Comparison of ENCODE assay signal across 1 cellular context in the genomic region with DNA sequence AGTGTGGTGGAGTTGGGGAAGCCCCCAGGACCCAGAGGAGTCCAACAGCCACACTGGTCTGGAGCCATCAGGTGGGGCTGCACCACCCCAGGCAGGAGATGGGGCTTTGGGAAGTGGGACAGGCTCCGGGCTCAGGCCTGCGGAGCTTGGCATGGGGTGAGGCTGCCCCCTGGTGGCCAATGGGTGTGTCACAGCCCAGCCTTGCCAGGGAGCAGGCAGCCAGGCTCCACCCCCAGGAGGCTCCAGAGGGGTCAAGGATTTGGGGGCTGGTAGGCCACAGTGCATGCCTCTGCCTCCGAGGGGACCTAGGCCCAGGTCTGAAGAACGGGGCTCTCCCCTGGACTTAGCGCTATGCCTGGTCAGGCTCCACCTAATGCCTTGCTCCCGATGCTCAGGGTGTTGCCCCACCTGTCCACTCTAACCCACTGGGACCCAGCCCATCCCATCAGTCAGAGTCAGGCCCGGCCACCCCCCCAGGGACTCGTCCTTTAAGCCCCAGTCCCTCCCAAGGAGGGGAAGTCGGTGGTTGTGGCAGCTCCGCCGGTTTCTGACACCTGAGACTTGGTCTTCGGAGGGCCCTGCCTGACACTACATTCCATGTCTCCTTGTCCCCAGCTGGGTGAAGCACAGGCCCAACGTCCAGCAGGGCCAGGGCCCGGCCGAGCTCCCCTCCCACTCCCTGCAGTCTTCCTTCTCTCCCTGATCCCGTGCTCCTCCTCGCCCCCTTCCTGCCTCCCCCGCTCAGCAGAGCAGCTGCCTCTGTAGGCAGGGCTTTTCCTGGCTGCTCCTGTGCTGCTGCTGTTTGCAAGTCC.
TF ChIP-seq lines count a peak whose summit lies in the region.

No MANE protein-coding gene starts in this region.

TF ChIP-seq in HepG2, 621 proteins besides CTCF, POLR2A, EP300 and RAD21 (continued from another document and continues in another):
- TF ChIP-seq, protein P1, sequence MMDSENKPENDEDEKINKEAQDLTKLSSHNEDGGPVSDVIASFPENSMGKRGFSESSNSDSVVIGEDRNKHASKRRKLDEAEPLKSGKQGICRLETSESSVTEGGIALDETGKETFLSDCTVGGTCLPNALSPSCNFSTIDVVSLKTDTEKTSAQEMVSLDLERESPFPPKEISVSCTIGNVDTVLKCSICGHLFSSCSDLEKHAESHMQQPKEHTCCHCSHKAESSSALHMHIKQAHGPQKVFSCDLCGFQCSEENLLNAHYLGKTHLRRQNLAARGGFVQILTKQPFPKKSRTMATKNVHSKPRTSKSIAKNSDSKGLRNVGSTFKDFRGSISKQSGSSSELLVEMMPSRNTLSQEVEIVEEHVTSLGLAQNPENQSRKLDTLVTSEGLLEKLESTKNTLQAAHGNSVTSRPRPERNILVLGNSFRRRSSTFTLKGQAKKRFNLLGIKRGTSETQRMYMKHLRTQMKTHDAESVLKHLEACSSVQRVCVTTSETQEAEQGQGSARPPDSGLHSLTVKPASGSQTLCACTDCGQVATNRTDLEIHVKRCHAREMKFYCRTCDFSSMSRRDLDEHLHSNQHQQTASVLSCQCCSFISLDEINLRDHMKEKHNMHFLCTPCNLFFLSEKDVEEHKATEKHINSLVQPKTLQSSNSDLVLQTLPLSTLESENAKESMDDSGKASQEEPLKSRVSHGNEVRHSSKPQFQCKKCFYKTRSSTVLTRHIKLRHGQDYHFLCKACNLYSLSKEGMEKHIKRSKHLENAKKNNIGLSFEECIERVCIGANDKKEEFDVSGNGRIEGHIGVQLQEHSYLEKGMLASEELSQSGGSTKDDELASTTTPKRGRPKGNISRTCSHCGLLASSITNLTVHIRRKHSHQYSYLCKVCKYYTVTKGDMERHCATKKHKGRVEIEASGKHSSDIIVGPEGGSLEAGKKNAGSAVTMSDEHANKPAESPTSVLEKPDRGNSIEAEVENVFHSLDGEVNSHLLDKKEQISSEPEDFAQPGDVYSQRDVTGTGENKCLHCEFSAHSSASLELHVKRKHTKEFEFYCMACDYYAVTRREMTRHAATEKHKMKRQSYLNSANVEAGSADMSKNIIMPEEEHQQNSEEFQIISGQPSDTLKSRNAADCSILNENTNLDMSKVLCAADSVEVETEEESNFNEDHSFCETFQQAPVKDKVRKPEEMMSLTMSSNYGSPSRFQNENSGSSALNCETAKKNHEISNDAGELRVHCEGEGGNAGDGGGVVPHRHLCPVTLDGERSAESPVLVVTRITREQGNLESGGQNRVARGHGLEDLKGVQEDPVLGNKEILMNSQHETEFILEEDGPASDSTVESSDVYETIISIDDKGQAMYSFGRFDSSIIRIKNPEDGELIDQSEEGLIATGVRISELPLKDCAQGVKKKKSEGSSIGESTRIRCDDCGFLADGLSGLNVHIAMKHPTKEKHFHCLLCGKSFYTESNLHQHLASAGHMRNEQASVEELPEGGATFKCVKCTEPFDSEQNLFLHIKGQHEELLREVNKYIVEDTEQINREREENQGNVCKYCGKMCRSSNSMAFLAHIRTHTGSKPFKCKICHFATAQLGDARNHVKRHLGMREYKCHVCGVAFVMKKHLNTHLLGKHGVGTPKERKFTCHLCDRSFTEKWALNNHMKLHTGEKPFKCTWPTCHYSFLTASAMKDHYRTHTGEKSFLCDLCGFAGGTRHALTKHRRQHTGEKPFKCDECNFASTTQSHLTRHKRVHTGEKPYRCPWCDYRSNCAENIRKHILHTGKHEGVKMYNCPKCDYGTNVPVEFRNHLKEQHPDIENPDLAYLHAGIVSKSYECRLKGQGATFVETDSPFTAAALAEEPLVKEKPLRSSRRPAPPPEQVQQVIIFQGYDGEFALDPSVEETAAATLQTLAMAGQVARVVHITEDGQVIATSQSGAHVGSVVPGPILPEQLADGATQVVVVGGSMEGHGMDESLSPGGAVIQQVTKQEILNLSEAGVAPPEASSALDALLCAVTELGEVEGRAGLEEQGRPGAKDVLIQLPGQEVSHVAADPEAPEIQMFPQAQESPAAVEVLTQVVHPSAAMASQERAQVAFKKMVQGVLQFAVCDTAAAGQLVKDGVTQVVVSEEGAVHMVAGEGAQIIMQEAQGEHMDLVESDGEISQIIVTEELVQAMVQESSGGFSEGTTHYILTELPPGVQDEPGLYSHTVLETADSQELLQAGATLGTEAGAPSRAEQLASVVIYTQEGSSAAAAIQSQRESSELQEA (CRISPR knock-in tag; IDR thresholded peaks at IDR 0.05; ENCODE audit: not compliant biosample characterization) = no peak
- no peak for TF ChIP-seq BRCA1 (CRISPR knock-in tag; IDR thresholded peaks at IDR 0.05)
- no peak for TF ChIP-seq ATF1 (CRISPR knock-in tag; IDR thresholded peaks at IDR 0.05)
- TF ChIP-seq KLF13 (CRISPR knock-in tag; IDR thresholded peaks at IDR 0.05) = no peak
- peak; percentile 90 for TF ChIP-seq ZNF263 (CRISPR knock-in tag; IDR thresholded peaks at IDR 0.05)
- TF ChIP-seq CHD4 (IDR thresholded peaks at IDR 0.05; ENCODE audit: borderline replicate concordance, low read length) = no peak
- TF ChIP-seq HDAC6 (IDR thresholded peaks at IDR 0.05; ENCODE audit: low read depth, low read length) = no peak
- TF ChIP-seq, protein P2, sequence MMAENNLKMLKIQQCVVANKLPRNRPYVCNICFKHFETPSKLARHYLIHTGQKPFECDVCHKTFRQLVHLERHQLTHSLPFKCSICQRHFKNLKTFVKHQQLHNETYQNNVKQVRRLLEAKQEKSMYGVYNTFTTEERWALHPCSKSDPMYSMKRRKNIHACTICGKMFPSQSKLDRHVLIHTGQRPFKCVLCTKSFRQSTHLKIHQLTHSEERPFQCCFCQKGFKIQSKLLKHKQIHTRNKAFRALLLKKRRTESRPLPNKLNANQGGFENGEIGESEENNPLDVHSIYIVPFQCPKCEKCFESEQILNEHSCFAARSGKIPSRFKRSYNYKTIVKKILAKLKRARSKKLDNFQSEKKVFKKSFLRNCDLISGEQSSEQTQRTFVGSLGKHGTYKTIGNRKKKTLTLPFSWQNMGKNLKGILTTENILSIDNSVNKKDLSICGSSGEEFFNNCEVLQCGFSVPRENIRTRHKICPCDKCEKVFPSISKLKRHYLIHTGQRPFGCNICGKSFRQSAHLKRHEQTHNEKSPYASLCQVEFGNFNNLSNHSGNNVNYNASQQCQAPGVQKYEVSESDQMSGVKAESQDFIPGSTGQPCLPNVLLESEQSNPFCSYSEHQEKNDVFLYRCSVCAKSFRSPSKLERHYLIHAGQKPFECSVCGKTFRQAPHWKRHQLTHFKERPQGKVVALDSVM (CRISPR knock-in tag; IDR thresholded peaks at IDR 0.05) = peak; percentile 23; the same call in 1 of the 2 replicates
- 0 out of 2 replicates have a peak, but pooled peaks have one; percentile 54 for TF ChIP-seq DMAP1 (CRISPR knock-in tag; IDR thresholded peaks at IDR 0.05)
- TF ChIP-seq, protein P3, sequence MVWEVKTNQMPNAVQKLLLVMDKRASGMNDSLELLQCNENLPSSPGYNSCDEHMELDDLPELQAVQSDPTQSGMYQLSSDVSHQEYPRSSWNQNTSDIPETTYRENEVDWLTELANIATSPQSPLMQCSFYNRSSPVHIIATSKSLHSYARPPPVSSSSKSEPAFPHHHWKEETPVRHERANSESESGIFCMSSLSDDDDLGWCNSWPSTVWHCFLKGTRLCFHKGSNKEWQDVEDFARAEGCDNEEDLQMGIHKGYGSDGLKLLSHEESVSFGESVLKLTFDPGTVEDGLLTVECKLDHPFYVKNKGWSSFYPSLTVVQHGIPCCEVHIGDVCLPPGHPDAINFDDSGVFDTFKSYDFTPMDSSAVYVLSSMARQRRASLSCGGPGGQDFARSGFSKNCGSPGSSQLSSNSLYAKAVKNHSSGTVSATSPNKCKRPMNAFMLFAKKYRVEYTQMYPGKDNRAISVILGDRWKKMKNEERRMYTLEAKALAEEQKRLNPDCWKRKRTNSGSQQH (CRISPR knock-in tag; IDR thresholded peaks at IDR 0.05; ENCODE audit: low read depth) = no peak
- 0 out of 2 replicates have a peak, but pooled peaks have one; percentile 52 for TF ChIP-seq ZNF572 (CRISPR knock-in tag; IDR thresholded peaks at IDR 0.05)
- peak; percentile 26; the same call in 1 of the 2 replicates for TF ChIP-seq MYC (CRISPR knock-in tag; IDR thresholded peaks at IDR 0.05; ENCODE audit: borderline replicate concordance)
- peak; percentile 86; the same call in 1 of the 2 replicates for TF ChIP-seq ZNF333 (CRISPR knock-in tag; IDR thresholded peaks at IDR 0.05; ENCODE audit: borderline replicate concordance)
- TF ChIP-seq NFYC (CRISPR knock-in tag; IDR thresholded peaks at IDR 0.05) = no peak
- TF ChIP-seq, protein P4, sequence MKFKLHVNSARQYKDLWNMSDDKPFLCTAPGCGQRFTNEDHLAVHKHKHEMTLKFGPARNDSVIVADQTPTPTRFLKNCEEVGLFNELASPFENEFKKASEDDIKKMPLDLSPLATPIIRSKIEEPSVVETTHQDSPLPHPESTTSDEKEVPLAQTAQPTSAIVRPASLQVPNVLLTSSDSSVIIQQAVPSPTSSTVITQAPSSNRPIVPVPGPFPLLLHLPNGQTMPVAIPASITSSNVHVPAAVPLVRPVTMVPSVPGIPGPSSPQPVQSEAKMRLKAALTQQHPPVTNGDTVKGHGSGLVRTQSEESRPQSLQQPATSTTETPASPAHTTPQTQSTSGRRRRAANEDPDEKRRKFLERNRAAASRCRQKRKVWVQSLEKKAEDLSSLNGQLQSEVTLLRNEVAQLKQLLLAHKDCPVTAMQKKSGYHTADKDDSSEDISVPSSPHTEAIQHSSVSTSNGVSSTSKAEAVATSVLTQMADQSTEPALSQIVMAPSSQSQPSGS (CRISPR knock-in tag; IDR thresholded peaks at IDR 0.05) = no peak
- TF ChIP-seq ZNF441 (CRISPR knock-in tag; IDR thresholded peaks at IDR 0.05; ENCODE audit: borderline replicate concordance) = 0 out of 2 replicates have a peak, but pooled peaks have one; percentile 19
- TF ChIP-seq CBX5 (CRISPR knock-in tag; IDR thresholded peaks at IDR 0.05; ENCODE audit: borderline replicate concordance) = peak; percentile 53; the same call in 1 of the 2 replicates
- TF ChIP-seq, protein P5, sequence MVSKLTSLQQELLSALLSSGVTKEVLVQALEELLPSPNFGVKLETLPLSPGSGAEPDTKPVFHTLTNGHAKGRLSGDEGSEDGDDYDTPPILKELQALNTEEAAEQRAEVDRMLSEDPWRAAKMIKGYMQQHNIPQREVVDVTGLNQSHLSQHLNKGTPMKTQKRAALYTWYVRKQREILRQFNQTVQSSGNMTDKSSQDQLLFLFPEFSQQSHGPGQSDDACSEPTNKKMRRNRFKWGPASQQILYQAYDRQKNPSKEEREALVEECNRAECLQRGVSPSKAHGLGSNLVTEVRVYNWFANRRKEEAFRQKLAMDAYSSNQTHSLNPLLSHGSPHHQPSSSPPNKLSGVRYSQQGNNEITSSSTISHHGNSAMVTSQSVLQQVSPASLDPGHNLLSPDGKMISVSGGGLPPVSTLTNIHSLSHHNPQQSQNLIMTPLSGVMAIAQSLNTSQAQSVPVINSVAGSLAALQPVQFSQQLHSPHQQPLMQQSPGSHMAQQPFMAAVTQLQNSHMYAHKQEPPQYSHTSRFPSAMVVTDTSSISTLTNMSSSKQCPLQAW (CRISPR knock-in tag; IDR thresholded peaks at IDR 0.05) = peak; percentile 65; the same call in 1 of the 2 replicates
- TF ChIP-seq, protein P6, sequence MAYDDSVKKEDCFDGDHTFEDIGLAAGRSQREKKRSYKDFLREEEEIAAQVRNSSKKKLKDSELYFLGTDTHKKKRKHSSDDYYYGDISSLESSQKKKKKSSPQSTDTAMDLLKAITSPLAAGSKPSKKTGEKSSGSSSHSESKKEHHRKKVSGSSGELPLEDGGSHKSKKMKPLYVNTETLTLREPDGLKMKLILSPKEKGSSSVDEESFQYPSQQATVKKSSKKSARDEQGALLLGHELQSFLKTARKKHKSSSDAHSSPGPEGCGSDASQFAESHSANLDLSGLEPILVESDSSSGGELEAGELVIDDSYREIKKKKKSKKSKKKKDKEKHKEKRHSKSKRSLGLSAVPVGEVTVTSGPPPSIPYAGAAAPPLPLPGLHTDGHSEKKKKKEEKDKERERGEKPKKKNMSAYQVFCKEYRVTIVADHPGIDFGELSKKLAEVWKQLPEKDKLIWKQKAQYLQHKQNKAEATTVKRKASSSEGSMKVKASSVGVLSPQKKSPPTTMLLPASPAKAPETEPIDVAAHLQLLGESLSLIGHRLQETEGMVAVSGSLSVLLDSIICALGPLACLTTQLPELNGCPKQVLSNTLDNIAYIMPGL (CRISPR knock-in tag; IDR thresholded peaks at IDR 0.05; ENCODE audit: borderline replicate concordance in 1 of 2, low read depth in 1 of 2) = peak; percentile 70 to 76; a peak in 3 of 4 replicates
- TF ChIP-seq STAG1 (CRISPR knock-in tag; IDR thresholded peaks at IDR 0.05) = peak; percentile 99
- peak; percentile 24; the same call in 1 of the 2 replicates for TF ChIP-seq ZNF501 (CRISPR knock-in tag; IDR thresholded peaks at IDR 0.05)
- TF ChIP-seq, protein P7, sequence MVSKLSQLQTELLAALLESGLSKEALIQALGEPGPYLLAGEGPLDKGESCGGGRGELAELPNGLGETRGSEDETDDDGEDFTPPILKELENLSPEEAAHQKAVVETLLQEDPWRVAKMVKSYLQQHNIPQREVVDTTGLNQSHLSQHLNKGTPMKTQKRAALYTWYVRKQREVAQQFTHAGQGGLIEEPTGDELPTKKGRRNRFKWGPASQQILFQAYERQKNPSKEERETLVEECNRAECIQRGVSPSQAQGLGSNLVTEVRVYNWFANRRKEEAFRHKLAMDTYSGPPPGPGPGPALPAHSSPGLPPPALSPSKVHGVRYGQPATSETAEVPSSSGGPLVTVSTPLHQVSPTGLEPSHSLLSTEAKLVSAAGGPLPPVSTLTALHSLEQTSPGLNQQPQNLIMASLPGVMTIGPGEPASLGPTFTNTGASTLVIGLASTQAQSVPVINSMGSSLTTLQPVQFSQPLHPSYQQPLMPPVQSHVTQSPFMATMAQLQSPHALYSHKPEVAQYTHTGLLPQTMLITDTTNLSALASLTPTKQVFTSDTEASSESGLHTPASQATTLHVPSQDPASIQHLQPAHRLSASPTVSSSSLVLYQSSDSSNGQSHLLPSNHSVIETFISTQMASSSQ (IDR thresholded peaks at IDR 0.05; ENCODE audit: low read depth) = no peak
- TF ChIP-seq, protein P7 (CRISPR knock-in tag; IDR thresholded peaks at IDR 0.05; ENCODE audit: borderline replicate concordance) = no peak
- TF ChIP-seq ZNF607 (CRISPR knock-in tag; IDR thresholded peaks at IDR 0.05; ENCODE audit: borderline replicate concordance) = 0 out of 2 replicates have a peak, but pooled peaks have one; percentile 39
